Comparison of ENCODE assay signal across 6 cellular contexts in genomic region chr17:15708879-15709278, GRCh38. TPM values are rescaled to one million over a fixed set of nuclear protein-coding genes. Genes with fewer than 3 reads are reported as not detected.
"Had no signal": no experiment of that assay in that cellular context is flagged by ENCODE, and none has a peak within 500 bp of the region (broad histone marks: within the 10 kb centered on the region; RNA-seq: fewer than 3 reads in every experiment).

No MANE protein-coding gene starts in this region.

RNA-seq across cellular contexts. Expression of gene TBC1D26, which starts 23.2 kb away (rescaled TPM):
- total RNA-seq: LHCN-M2, MCF 10A, OCI-LY7, Right ventricle myocardium superior, SJSA1 had no signal
- polyA plus RNA-seq: SK-N-SH had no signal
